8 cellular contexts compared by ENCODE assay signal in genomic region chr10:103193820-103194529, GRCh38. TPM values are rescaled to one million over a fixed set of nuclear protein-coding genes. Genes with fewer than 3 reads are reported as not detected.
DNase-seq lines count a peak whose midpoint lies in the region; ATAC-seq and TF ChIP-seq lines count a peak whose summit lies in the region.

No MANE protein-coding gene starts in this region.

- no peaks in the 10 kb centered on the region for H3K9me2 ChIP-seq in Loucy (replicated peaks; ENCODE audit: low read depth, low read length)

- peak overlapping the region; percentile 99 for H3K27ac Mint-ChIP-seq in central memory CD8-positive, alpha-beta T cell (ENCODE audit: low read depth)
- peak overlapping the region; percentile 76 to 99 for H3K27ac Mint-ChIP-seq in natural killer cell treated with Interleukin-12 subunit alpha and Interleukin-12 subunit beta and Interleukin-15 and Interleukin-18, amount 100 ng/mL, for 72 hours

- POLR2A ChIA-PET in GM10248 (lab: Yijun Ruan, JAX), result interaction anchor here (0.5 to 2.0 kb wide), 4 partner anchors 9 to 70 kb away, joined by 3 to 6 read pairs (median 5); no protein-coding TSS in a partner anchor

- no peak for ATAC-seq in central memory CD8-positive, alpha-beta T cell (replicated peaks; ENCODE audit: extremely low read depth, poor library complexity, severe bottlenecking)
- no peak for ATAC-seq in natural killer cell treated with Interleukin-12 subunit alpha and Interleukin-12 subunit beta and Interleukin-15 and Interleukin-18, amount 100 ng/mL, for 72 hours
- ATAC-seq in HG02885 (IDR thresholded peaks at IDR 0.05; ENCODE audit: poor library complexity, unreplicated experiment) (no peak), HG03135 (IDR thresholded peaks at IDR 0.05; ENCODE audit: unreplicated experiment) (no peak)

- no peaks in the 10 kb centered on the region for H3F3A ChIP-seq in Loucy (ENCODE audit: low read depth)

- CTCF ChIA-PET in GM10248 (lab: Yijun Ruan, JAX), result interaction anchor here (1.0 to 4.2 kb wide), 3 partner anchors 34 to 276 kb away, joined by 3 to 16 read pairs (median 8); partner anchors contain the start of gene CNNM2

- peak overlapping the region; percentile 76 for H3K4me2 ChIP-seq in Loucy (ENCODE audit: low read depth, low read length, poor library complexity, severe bottlenecking)

- H3K4me3 ChIP-seq in Loucy (ENCODE audit: low read length, poor library complexity, severe bottlenecking) (peak overlapping the region; percentile 96), WERI-Rb-1 (ENCODE audit: low read depth, low read length) (no peak overlapping the region)

- H3K9ac ChIP-seq in Loucy (ENCODE audit: low read depth, low read length, poor library complexity, severe bottlenecking), result peak overlapping the region; percentile 96

- H3K9me3 Mint-ChIP-seq in central memory CD8-positive, alpha-beta T cell, result no peaks in the 10 kb centered on the region
- H3K9me3 Mint-ChIP-seq in natural killer cell treated with Interleukin-12 subunit alpha and Interleukin-12 subunit beta and Interleukin-15 and Interleukin-18, amount 100 ng/mL, for 72 hours, result no peaks in the 10 kb centered on the region

- H3K27me3 ChIP-seq in Loucy (ENCODE audit: insufficient read depth, low read length, poor library complexity, severe bottlenecking) (no peaks in the 10 kb centered on the region), WERI-Rb-1 (ENCODE audit: insufficient read depth, low read depth, severe bottlenecking) (no peaks in the 10 kb centered on the region)

- peaks cover 14% of the 10 kb centered on the region for H3K36me3 Mint-ChIP-seq in central memory CD8-positive, alpha-beta T cell (ENCODE audit: insufficient read depth)
- H3K36me3 Mint-ChIP-seq in natural killer cell treated with Interleukin-12 subunit alpha and Interleukin-12 subunit beta and Interleukin-15 and Interleukin-18, amount 100 ng/mL, for 72 hours, result no peaks in the 10 kb centered on the region

- no peak overlapping the region for H3K27ac ChIP-seq in WERI-Rb-1

- DNase-seq in GM10248 (ENCODE audit: extremely low spot score) (peak; percentile 42), C1 segment of cervical spinal cord (lab: John Stamatoyannopoulos, UW) (no peak), WERI-Rb-1 (no peak)
- no peak for DNase-seq in central memory CD8-positive, alpha-beta T cell (ENCODE audit: low spot score in 2 of 2)
- no peak for DNase-seq in natural killer cell treated with Interleukin-12 subunit alpha and Interleukin-12 subunit beta and Interleukin-15 and Interleukin-18, amount 100 ng/mL, for 72 hours (ENCODE audit: low spot score)

- H4K20me1 ChIP-seq in Loucy (ENCODE audit: insufficient read depth, low read length, poor library complexity, severe bottlenecking), result peaks cover 28% of the 10 kb centered on the region

- H3K36me3 ChIP-seq in Loucy (ENCODE audit: insufficient read depth, low read length) (no peaks in the 10 kb centered on the region), WERI-Rb-1 (no peaks in the 10 kb centered on the region; the same call in 1 of the 2 replicates)

- peaks cover 51% of the 10 kb centered on the region for H3K4me1 ChIP-seq in Loucy (ENCODE audit: insufficient read depth, low read length, poor library complexity, severe bottlenecking)

- peaks cover 39% of the 10 kb centered on the region for H3K79me2 ChIP-seq in Loucy (ENCODE audit: insufficient read depth, low read length)

- peaks cover 30% of the 10 kb centered on the region for H3K4me1 Mint-ChIP-seq in central memory CD8-positive, alpha-beta T cell
- peaks cover 38 to 42% of the 10 kb centered on the region in 2 donors for H3K4me1 Mint-ChIP-seq in natural killer cell treated with Interleukin-12 subunit alpha and Interleukin-12 subunit beta and Interleukin-15 and Interleukin-18, amount 100 ng/mL, for 72 hours (ENCODE audit: low read depth in 2 of 2)

- TF ChIP-seq CTCF in GM10248 (IDR thresholded peaks at IDR 0.05; ENCODE audit: control extremely low read depth, extremely low read depth, low read depth, missing control alignments), result no peak
- no peak for TF ChIP-seq CTCF in Loucy (conservative IDR thresholded peaks at IDR 0.05; ENCODE audit: low read length)
- TF ChIP-seq CTCF in WERI-Rb-1 (IDR thresholded peaks at IDR 0.05; ENCODE audit: low read depth, low read length), result no peak

- peak overlapping the region; percentile 49; the same call in 1 of the 2 replicates for H2AFZ ChIP-seq in Loucy (ENCODE audit: low read length)

- H3K27me3 Mint-ChIP-seq in central memory CD8-positive, alpha-beta T cell, result no peaks in the 10 kb centered on the region
- H3K27me3 Mint-ChIP-seq in natural killer cell treated with Interleukin-12 subunit alpha and Interleukin-12 subunit beta and Interleukin-15 and Interleukin-18, amount 100 ng/mL, for 72 hours, result no peaks in the 10 kb centered on the region

- H3K4me3 Mint-ChIP-seq in central memory CD8-positive, alpha-beta T cell, result peak overlapping the region; percentile 100
- H3K4me3 Mint-ChIP-seq in natural killer cell treated with Interleukin-12 subunit alpha and Interleukin-12 subunit beta and Interleukin-15 and Interleukin-18, amount 100 ng/mL, for 72 hours, result peak overlapping the region; percentile 91

- H3K9me3 ChIP-seq in Loucy (ENCODE audit: insufficient read depth, low read depth, low read length) (no peaks in the 10 kb centered on the region), WERI-Rb-1 (ENCODE audit: severe bottlenecking) (no peaks in the 10 kb centered on the region)

RNA-seq across cellular contexts. Expression of gene NT5C2, which starts 0.9 kb away (rescaled TPM):
- 10 to 100 TPM; 60.2 to 75.0 TPM for total RNA-seq in natural killer cell treated with Interleukin-12 subunit alpha and Interleukin-12 subunit beta and Interleukin-15 and Interleukin-18, amount 100 ng/mL, for 72 hours

RNA-seq across cellular contexts. Expression of gene RPEL1, which starts 51.7 kb away (rescaled TPM):
- not detected for total RNA-seq in natural killer cell treated with Interleukin-12 subunit alpha and Interleukin-12 subunit beta and Interleukin-15 and Interleukin-18, amount 100 ng/mL, for 72 hours
